1 cellular context compared by ENCODE assay signal in genomic region chr10:3068968-3069737, GRCh38.
TF ChIP-seq lines count a peak whose summit lies in the region.

No MANE protein-coding gene starts in this region.

TF ChIP-seq in K562, 482 proteins besides CTCF, POLR2A, EP300 and RAD21 (continued from another document):
- TF ChIP-seq ZBTB40 (IDR thresholded peaks at IDR 0.05) (0 out of 2 replicates have a peak, but pooled peaks have one; percentile 18), ZBTB40 (CRISPR knock-in tag; IDR thresholded peaks at IDR 0.05) (no peak), ELF2 (CRISPR knock-in tag; IDR thresholded peaks at IDR 0.05) (no peak), SLC30A9 (CRISPR knock-in tag; IDR thresholded peaks at IDR 0.05) (no peak), PPARD (CRISPR knock-in tag; IDR thresholded peaks at IDR 0.05) (no peak), POLR2H (tag; IDR thresholded peaks at IDR 0.05; ENCODE audit: low read depth) (no peak), HNRNPL (IDR thresholded peaks at IDR 0.05; ENCODE audit: low read depth, low read length) (0 out of 2 replicates have a peak, but pooled peaks have one; percentile 15), TGIF2 (CRISPR knock-in tag; IDR thresholded peaks at IDR 0.05) (no peak), POLR2B (IDR thresholded peaks at IDR 0.05; ENCODE audit: low read depth, partially characterized antibody) (no peak), ETS1 (conservative IDR thresholded peaks at IDR 0.05; ENCODE audit: control insufficient read depth, low read depth, low read length) (no peak), POLR2G (IDR thresholded peaks at IDR 0.05; ENCODE audit: low read depth, low read length) (no peak), ZNF644 (tag; IDR thresholded peaks at IDR 0.05; ENCODE audit: low read depth) (no peak), HOXB6 (CRISPR knock-in tag; IDR thresholded peaks at IDR 0.05; ENCODE audit: borderline replicate concordance) (no peak)
